In the genomic region with DNA sequence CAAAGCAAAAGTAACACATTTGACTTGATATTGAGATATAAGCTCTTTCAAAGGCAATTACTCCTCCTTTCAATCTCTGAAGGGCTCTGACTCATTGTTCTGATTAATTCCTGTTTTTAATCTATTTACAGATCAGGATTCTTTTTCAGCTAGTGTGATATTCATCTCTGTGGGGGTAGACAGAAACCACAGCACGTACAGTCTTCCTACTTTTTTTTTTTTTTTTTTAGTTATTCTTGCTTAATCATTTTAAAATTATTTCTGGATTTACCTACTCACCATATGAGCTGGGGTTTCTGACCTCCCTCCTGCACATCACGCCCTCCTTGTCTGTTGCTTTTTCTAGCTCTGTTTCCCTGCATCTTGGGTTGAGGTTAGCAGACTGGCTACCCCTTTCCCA, we compare ENCODE assay signal across 13 cellular contexts. TPM values are rescaled to one million over a fixed set of nuclear protein-coding genes. Genes with fewer than 3 reads are reported as not detected.
DNase-seq lines count a peak whose midpoint lies in the region; ATAC-seq and TF ChIP-seq lines count a peak whose summit lies in the region.
"Had no signal": no experiment of that assay in that cellular context is flagged by ENCODE, and none has a peak within 500 bp of the region (broad histone marks: within the 10 kb centered on the region; RNA-seq: fewer than 3 reads in every experiment).

No MANE protein-coding gene starts in this region.

- H3K36me3 ChIP-seq in psoas muscle (ENCODE audit: insufficient read depth in 1 of 2, low read depth in 1 of 2), result no peaks in the 10 kb centered on the region

- no peak overlapping the region for H3K27ac Mint-ChIP-seq in progenitor cell of endocrine pancreas
- H3K27ac Mint-ChIP-seq: CD4-positive, alpha-beta memory T cell had no signal

- DNase-seq in AG09309 (ENCODE audit: low read depth), result no peak
- peak; percentile 1 for DNase-seq in OCI-M1 (lab: John Stamatoyannopoulos, UW)
- no peak for DNase-seq in fibroblast of pulmonary artery (ENCODE audit: low read depth)
- DNase-seq in progenitor cell of endocrine pancreas (ENCODE audit: low spot score, unreplicated experiment), result no peak
- DNase-seq in psoas muscle, result no peak
- no peak for DNase-seq in glomerular visceral epithelial cell (ENCODE audit: extremely low spot score)
- DNase-seq: activated CD8-positive, alpha-beta memory T cell treated with anti-CD3 and anti-CD28 coated beads, Interleukin-2, amount 50 U/mL, for 48 hours; CD4-positive, alpha-beta memory T cell; NCI-H1048; stimulated activated CD4-positive, alpha-beta T cell treated with anti-CD3 and anti-CD28 coated beads, Interleukin-12 subunit alpha, Interleukin-12 subunit beta, amount 100 ng/mL, for 4 hours had no signal

- H3K9me3 ChIP-seq in psoas muscle, result no peaks in the 10 kb centered on the region

- ATAC-seq in GM18909 (IDR thresholded peaks at IDR 0.05; ENCODE audit: poor library complexity, unreplicated experiment) (no peak), GM19328 (IDR thresholded peaks at IDR 0.05; ENCODE audit: unreplicated experiment) (no peak), psoas muscle (no peak)

- H3K36me3 Mint-ChIP-seq in progenitor cell of endocrine pancreas (ENCODE audit: insufficient read depth), result no peaks in the 10 kb centered on the region
- H3K36me3 Mint-ChIP-seq: CD4-positive, alpha-beta memory T cell had no signal

- peak overlapping the region; percentile 83 for H3K4me3 Mint-ChIP-seq in progenitor cell of endocrine pancreas (ENCODE audit: low read depth)

- H3K4me3 ChIP-seq in AG09309 (ENCODE audit: control insufficient read depth, low read depth, low read length) (peak overlapping the region; percentile 76), fibroblast of pulmonary artery (replicated peaks; ENCODE audit: low read depth, low read length) (peak overlapping the region; percentile 60), psoas muscle (no peak overlapping the region)

- peaks cover 0 to 20% (median 6%) of the 10 kb centered on the region in 3 donors for H3K27me3 ChIP-seq in psoas muscle (ENCODE audit: insufficient read depth in 3 of 3, low read length in 2 of 3)

- H3K27ac ChIP-seq in psoas muscle, result no peak overlapping the region

- H3K27me3 Mint-ChIP-seq in progenitor cell of endocrine pancreas, result peaks cover 40% of the 10 kb centered on the region

- WGBS in psoas muscle, 3 donors, result 42 to 50% (median 43%) methylated on average over 2 of the region's 2 CpGs

- no peaks in the 10 kb centered on the region for H3K9me3 Mint-ChIP-seq in progenitor cell of endocrine pancreas (ENCODE audit: low read depth)

- no peak for TF ChIP-seq CTCF in AG09309 (IDR thresholded peaks at IDR 0.05; ENCODE audit: control insufficient read depth, insufficient read depth, low read depth, low read length, missing control alignments)
- no peak for TF ChIP-seq CTCF in fibroblast of pulmonary artery (IDR thresholded peaks at IDR 0.05; ENCODE audit: low read length, missing control alignments)
- TF ChIP-seq CTCF in progenitor cell of endocrine pancreas (IDR thresholded peaks at IDR 0.05; ENCODE audit: unreplicated experiment), result no peak
- TF ChIP-seq CTCF in psoas muscle (IDR thresholded peaks at IDR 0.05), result no peak

- H3K4me1 Mint-ChIP-seq in progenitor cell of endocrine pancreas (ENCODE audit: low read depth), result peaks cover 15% of the 10 kb centered on the region
- H3K4me1 Mint-ChIP-seq: CD4-positive, alpha-beta memory T cell had no signal

- H3K4me1 ChIP-seq in psoas muscle, result no peaks in the 10 kb centered on the region

- intact Hi-C loops in psoas muscle (cut with DNase I), result no loop called here

RNA-seq across cellular contexts. Expression of gene CNTN3, which starts 1.4 kb away (rescaled TPM):
- total RNA-seq in progenitor cell of endocrine pancreas (11.3 and 12.7 TPM in 2 replicates), psoas muscle (under 1 TPM in 3 of 4 donors, not detected in 1; 0.07 to 0.32 (median 0.08) TPM)
- under 1 TPM; 0.03 to 0.05 (median 0.03) TPM for polyA plus RNA-seq in psoas muscle
- total RNA-seq: CD4-positive, alpha-beta memory T cell; lung microvascular endothelial cell had no signal
- polyA plus RNA-seq: CD4-positive, alpha-beta memory T cell had no signal
